22 cellular contexts compared by ENCODE assay signal in the genomic region with DNA sequence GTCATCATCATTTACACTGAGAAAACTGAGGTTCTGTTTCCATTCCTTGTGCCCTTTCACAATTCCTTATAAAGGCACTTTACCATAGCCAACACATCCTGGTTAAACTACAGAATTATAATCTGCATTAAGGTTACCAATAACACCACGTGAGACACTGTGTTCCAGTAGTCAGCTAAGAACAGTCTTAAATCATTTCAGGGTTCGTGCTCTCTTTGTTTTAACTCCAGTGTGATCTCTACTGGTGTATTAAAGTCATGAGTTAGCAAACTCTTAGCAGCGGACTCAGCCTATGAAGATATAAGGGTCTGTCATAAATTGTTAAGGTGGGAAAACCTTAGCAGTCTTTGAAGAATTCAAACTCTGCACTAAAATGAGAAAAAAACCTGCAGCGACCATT.
"Had no signal": no experiment of that assay in that cellular context is flagged by ENCODE, and none has a peak within 500 bp of the region (broad histone marks: within the 10 kb centered on the region; RNA-seq: fewer than 3 reads in every experiment).

No MANE protein-coding gene starts in this region.

- H3K27ac ChIP-seq: body of pancreas, psoas muscle, tibial artery had no signal

- H3K4me1 ChIP-seq: body of pancreas, tibial artery had no signal

- H3K4me3 ChIP-seq: body of pancreas, lung, psoas muscle, tibial artery had no signal

- H3K36me3 Mint-ChIP-seq: activated naive CD8-positive, alpha-beta T cell; naive thymus-derived CD8-positive, alpha-beta T cell had no signal

- H3K9me3 Mint-ChIP-seq: activated T-cell treated with anti-CD3 and anti-CD28 coated beads, Interleukin-2, amount 50 U/mL, for 4 hours; activated T-helper 2 cell treated with anti-CD3 and anti-CD28 coated beads, Interferon-gamma antibody, Interleukin-2, Interleukin-4, amounts not matched to agents 10 μg/mL and 5 μg/mL and 100 μg/mL, durations not matched to agents 14 hours and 24 hours and 36 hours; naive thymus-derived CD8-positive, alpha-beta T cell; stimulated activated naive CD8-positive, alpha-beta T cell treated with anti-CD3 and anti-CD28 coated beads, Interleukin-15, amount 100 ng/mL, for 72 hours had no signal

- H3K4me3 Mint-ChIP-seq: activated CD4-positive, alpha-beta T cell treated with anti-CD3 and anti-CD28 coated beads for 36 hours; activated naive CD8-positive, alpha-beta T cell; activated T-cell treated with anti-CD3 and anti-CD28 coated beads, Interleukin-2, amount 50 U/mL, for 4 hours had no signal

- H3K9me3 ChIP-seq: body of pancreas, psoas muscle had no signal

- H3K27ac Mint-ChIP-seq: activated CD4-positive, alpha-beta T cell treated with anti-CD3 and anti-CD28 coated beads for 36 hours; activated naive CD8-positive, alpha-beta T cell; activated T-helper 2 cell treated with anti-CD3 and anti-CD28 coated beads, Interferon-gamma antibody, Interleukin-2, Interleukin-4, amounts not matched to agents 10 μg/mL and 5 μg/mL and 100 μg/mL, durations not matched to agents 14 hours and 24 hours and 36 hours had no signal

- H3K27me3 Mint-ChIP-seq: activated CD4-positive, alpha-beta T cell treated with anti-CD3 and anti-CD28 coated beads for 36 hours; stimulated activated naive CD8-positive, alpha-beta T cell treated with anti-CD3 and anti-CD28 coated beads, Interleukin-15, amount 100 ng/mL, for 72 hours had no signal

- DNase-seq: activated CD4-positive, alpha-beta T cell treated with anti-CD3 and anti-CD28 coated beads for 36 hours; activated CD4-positive, alpha-beta T cell treated with anti-CD3 and anti-CD28 coated beads, Interleukin-2, amount 50 U/mL, for 4 hours; activated CD8-positive, alpha-beta memory T cell treated with anti-CD3 and anti-CD28 coated beads, Interleukin-2, amount 50 U/mL, for 48 hours; activated naive CD4-positive, alpha-beta T cell; activated T-cell treated with anti-CD3 and anti-CD28 coated beads, Interleukin-2, amount 50 U/mL, for 4 hours; body of pancreas; dermis blood vessel endothelial cell; effector CD8-positive, alpha-beta T cell; erythroblast; foreskin melanocyte; kidney; psoas muscle; right cardiac atrium; stimulated activated CD4-positive, alpha-beta T cell treated with anti-CD3 and anti-CD28 coated beads, Interleukin-12 subunit alpha, Interleukin-12 subunit beta, amount 100 ng/mL, for 4 hours; stimulated activated naive CD8-positive, alpha-beta T cell treated with anti-CD3 and anti-CD28 coated beads, Interleukin-15, amount 100 ng/mL, for 72 hours; T-helper 9 cell; tibial artery had no signal

- H3K27me3 ChIP-seq: body of pancreas, tibial artery had no signal

- ATAC-seq: body of pancreas, left lobe of liver, right cardiac atrium had no signal

- H3K36me3 ChIP-seq: tibial artery had no signal
